In the genomic region with DNA sequence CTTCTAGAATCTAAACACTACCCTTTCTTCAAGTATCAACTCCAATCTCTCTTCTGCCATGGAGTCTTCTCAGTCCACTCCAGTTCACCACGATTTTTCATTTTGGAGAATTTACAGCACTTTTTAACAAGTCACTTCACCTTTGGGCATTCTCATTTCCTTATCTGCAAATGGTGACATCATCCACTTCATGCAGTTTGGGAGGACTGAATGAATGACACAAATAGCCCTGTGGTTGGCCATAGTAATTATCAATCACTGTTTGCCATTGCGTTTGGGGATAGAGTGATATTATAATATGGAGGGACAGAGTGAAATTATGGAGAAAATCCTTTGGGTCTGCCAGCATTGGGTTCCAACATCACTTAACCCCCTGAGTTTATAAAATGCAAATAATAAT, we compare ENCODE assay signal across 29 cellular contexts. TPM values are rescaled to one million over a fixed set of nuclear protein-coding genes. Genes with fewer than 3 reads are reported as not detected.
DNase-seq lines count a peak whose midpoint lies in the region; ATAC-seq, FAIRE-seq and TF ChIP-seq lines count a peak whose summit lies in the region.
"Had no signal": no experiment of that assay in that cellular context is flagged by ENCODE, and none has a peak within 500 bp of the region (broad histone marks: within the 10 kb centered on the region; RNA-seq: fewer than 3 reads in every experiment).

No MANE protein-coding gene starts in this region.

- H3K27ac Mint-ChIP-seq in activated T-cell treated with anti-CD3 and anti-CD28 coated beads, Interleukin-2, amount 50 U/mL, for 72 hours, result no peak overlapping the region
- H3K27ac Mint-ChIP-seq: activated CD4-positive, alpha-beta T cell treated with anti-CD3 and anti-CD28 coated beads, Interleukin-2, amount 10 ng/mL, durations not matched to agents 24 days and 14 days; H9; natural killer cell had no signal

- FAIRE-seq in HepG2 (lab: Jason Lieb, UNC), result no peak
- FAIRE-seq: TTC549 had no signal

- 0 out of 2 replicates have a peak overlapping the region, but pooled peaks have one; percentile 12 for H3K4me2 ChIP-seq in HepG2 (ENCODE audit: low read depth, low read length)
- H3K4me2 ChIP-seq: A549, smooth muscle cell had no signal

- H3K4me1 ChIP-seq in HepG2 (ENCODE audit: insufficient read depth, low read length) (peaks cover 23% of the 10 kb centered on the region), right lobe of liver (no peaks in the 10 kb centered on the region)
- H3K4me1 ChIP-seq: prostate gland had no signal

- no peaks in the 10 kb centered on the region for H3K27me3 Mint-ChIP-seq in activated T-cell treated with anti-CD3 and anti-CD28 coated beads, Interleukin-2, amount 50 U/mL, for 72 hours (ENCODE audit: low read depth)

- no peak overlapping the region for H3K9ac ChIP-seq in HepG2 (ENCODE audit: insufficient read depth, low read depth, low read length)

- POLR2A ChIA-PET in HepG2 (lab: Yijun Ruan, JAX), result interaction anchor here (1.7 to 3.1 kb wide), 2 partner anchors 14 to 59 kb away, joined by 3 to 10 read pairs; no protein-coding TSS in a partner anchor

- H3K9me3 ChIP-seq in HepG2 (ENCODE audit: low read length) (no peaks in the 10 kb centered on the region), right lobe of liver (no peaks in the 10 kb centered on the region)
- H3K9me3 ChIP-seq: A549, prostate gland had no signal

- in situ Hi-C loops in HepG2 (cut with HindIII; ENCODE audit: extremely low pct_ligation_motif_present, low pct_unique_long_range_greater_than_20kb), result no loop called here

- H3K4me1 Mint-ChIP-seq in activated T-cell treated with anti-CD3 and anti-CD28 coated beads, Interleukin-2, amount 50 U/mL, for 72 hours (ENCODE audit: low read depth), result no peaks in the 10 kb centered on the region
- H3K4me1 Mint-ChIP-seq: H9, natural killer cell had no signal

- H3K27me3 ChIP-seq in HepG2 (ENCODE audit: control insufficient read depth in 1 of 2, insufficient read depth in 2 of 2, low read length in 2 of 2) (no peaks in the 10 kb centered on the region), right lobe of liver (no peaks in the 10 kb centered on the region)

- no peak for DNase-seq in HepG2 (ENCODE audit: low spot score)
- no peak for DNase-seq in right lobe of liver
- peak; percentile 7 for DNase-seq in SW480 (ENCODE audit: low spot score)
- peak; percentile 26 for DNase-seq in kidney tubule cell (ENCODE audit: low spot score)
- no peak for DNase-seq in omental fat pad (ENCODE audit: low spot score)
- no peak for DNase-seq in activated T-cell treated with anti-CD3 and anti-CD28 coated beads, Interleukin-2, amount 50 U/mL, for 72 hours
- no peak for DNase-seq in sciatic nerve (ENCODE audit: low spot score)
- DNase-seq in T-helper 1 cell, result no peak
- DNase-seq: activated CD4-positive, alpha-beta T cell treated with anti-CD3 and anti-CD28 coated beads, Interleukin-2, amount 10 ng/mL, durations not matched to agents 24 days and 14 days; activated CD8-positive, alpha-beta memory T cell treated with anti-CD3 and anti-CD28 coated beads, Interleukin-2, amount 50 U/mL, for 4 hours; activated gamma-delta T cell treated with Interleukin-2 at 50 U/mL for 16 hours; DMS 273 treated with DMSO at 0.1 percent for 48 hours; H9; hippocampal formation; islet precursor cell; Kasumi-1; mesendoderm; natural killer cell; NCI-H1417; NCI-H2171 treated with DMSO at 0.1 percent for 48 hours; NCI-H748 treated with DMSO at 0.1 percent for 48 hours; RPMI8226 had no signal

- CTCF ChIA-PET in HepG2 (lab: Yijun Ruan, JAX; ENCODE audit: low intra/inter-chr PET ratio, low total read pairs), result no interaction called here

- no peak overlapping the region for H3K4me3 Mint-ChIP-seq in activated T-cell treated with anti-CD3 and anti-CD28 coated beads, Interleukin-2, amount 50 U/mL, for 72 hours
- H3K4me3 Mint-ChIP-seq: activated CD4-positive, alpha-beta T cell treated with anti-CD3 and anti-CD28 coated beads, Interleukin-2, amount 10 ng/mL, durations not matched to agents 24 days and 14 days; CD14-positive monocyte; H9; natural killer cell had no signal

- H3K36me3 Mint-ChIP-seq in activated T-cell treated with anti-CD3 and anti-CD28 coated beads, Interleukin-2, amount 50 U/mL, for 72 hours (ENCODE audit: insufficient read depth in 2 of 2), result no peaks in the 10 kb centered on the region
- H3K36me3 Mint-ChIP-seq: CD14-positive monocyte, natural killer cell had no signal

- TF ChIP-seq CTCF in HepG2 (CRISPR knock-in tag; IDR thresholded peaks at IDR 0.05) (no peak), right lobe of liver (IDR thresholded peaks at IDR 0.05) (no peak), omental fat pad (IDR thresholded peaks at IDR 0.05) (no peak)

- TF ChIP-seq POLR2A in HepG2 (IDR thresholded peaks at IDR 0.05; ENCODE audit: insufficient read depth in 1 of 2, low read depth in 2 of 2, low read length in 2 of 2) (no peak), right lobe of liver (IDR thresholded peaks at IDR 0.05) (no peak)

- H3K4me3 ChIP-seq in HepG2 (replicated peaks in 1 of 3; ENCODE audit: insufficient read depth in 1 of 3, low read depth in 2 of 3, low read length in 3 of 3) (no peak overlapping the region), right lobe of liver (no peak overlapping the region)
- H3K4me3 ChIP-seq: A549, prostate gland, smooth muscle cell had no signal

- H3K79me2 ChIP-seq in HepG2 (ENCODE audit: insufficient read depth, low read length), result no peaks in the 10 kb centered on the region

- no peaks in the 10 kb centered on the region for H3K9me3 Mint-ChIP-seq in activated T-cell treated with anti-CD3 and anti-CD28 coated beads, Interleukin-2, amount 50 U/mL, for 72 hours
- H3K9me3 Mint-ChIP-seq: activated CD4-positive, alpha-beta T cell treated with anti-CD3 and anti-CD28 coated beads, Interleukin-2, amount 10 ng/mL, durations not matched to agents 24 days and 14 days; H9; natural killer cell had no signal

- no peak for TF ChIP-seq EP300 in HepG2 (IDR thresholded peaks at IDR 0.05; ENCODE audit: low read depth in 2 of 2, low read length in 2 of 2)
- TF ChIP-seq EP300 in HepG2 (CRISPR knock-in tag; IDR thresholded peaks at IDR 0.05; ENCODE audit: borderline replicate concordance), result no peak

- ATAC-seq in HepG2 (no peak), right lobe of liver (no peak), omental fat pad (ENCODE audit: low FRiP score) (no peak), sciatic nerve (no peak)
- ATAC-seq in activated T-cell treated with anti-CD3 and anti-CD28 coated beads, Interleukin-2, amount 50 U/mL, for 72 hours (replicated peaks in 1 of 2), result no peak
- ATAC-seq: A549, natural killer cell, SK-N-SH treated with all-trans-retinoic acid at 6 μM for 48 hours had no signal

- H3K27ac ChIP-seq in HepG2 (ENCODE audit: extremely low read length, insufficient read depth, low read length) (peak overlapping the region; percentile 83), right lobe of liver (no peak overlapping the region)
- H3K27ac ChIP-seq: A549, prostate gland had no signal

- no TSS peak for BruUV-seq in HepG2 (replicated peaks; lab: Mats Ljungman, UMichigan)

- H4K20me1 ChIP-seq in HepG2 (ENCODE audit: insufficient read depth, low read length), result no peaks in the 10 kb centered on the region

- no peak overlapping the region for H2AFZ ChIP-seq in HepG2 (ENCODE audit: low read length)

- intact Hi-C loops in HepG2 (cut with micrococcal nuclease; ENCODE audit: unreplicated experiment), result no loop called here
- intact Hi-C loops in right lobe of liver (cut with DNase I), result no loop called here
- intact Hi-C loops in sciatic nerve (cut with DNase I), result no loop called here

- H3K36me3 ChIP-seq in HepG2 (replicated peaks in 1 of 2; ENCODE audit: control insufficient read depth in 1 of 2, insufficient read depth in 2 of 2, low read length in 2 of 2) (no peaks in the 10 kb centered on the region), right lobe of liver (no peaks in the 10 kb centered on the region)
- H3K36me3 ChIP-seq: prostate gland had no signal

- 81% methylated on average over 2 of the region's 2 CpGs for WGBS in HepG2 (ENCODE audit: low lambda C conversion rate)
- 74% methylated on average over 2 of the region's 2 CpGs for WGBS in right lobe of liver (ENCODE audit: insufficient coverage, low coverage, low lambda C conversion rate, missing lambda C conversion rate)

- no peak for TF ChIP-seq RAD21 in HepG2 (CRISPR knock-in tag; IDR thresholded peaks at IDR 0.05)

RNA-seq across cellular contexts. Expression of a gene that starts 38.0 kb away (rescaled TPM):
- total RNA-seq in HepG2 (2016; rRNA removed; fragmentation: Illumina TruSeq; extraction: Trizol), result 226 and 431 TPM in 2 replicates
- total RNA-seq in HepG2 (2016; cell fraction: cytosol; rRNA removed; fragmentation: Illumina TruSeq; extraction: Trizol; ENCODE audit: low read depth), result 208 and 219 TPM in 2 replicates
- total RNA-seq in HepG2 (2016; cell fraction: insoluble cytoplasmic fraction; rRNA removed; fragmentation: Illumina TruSeq; extraction: Trizol), result 231 and 434 TPM in 2 replicates
- 245 and 253 TPM in 2 replicates for total RNA-seq in HepG2 (2016; cell fraction: membrane; rRNA removed; fragmentation: Illumina TruSeq; extraction: Trizol)
- 420 and 443 TPM in 2 replicates for total RNA-seq in HepG2 (2016; cell fraction: nucleus; rRNA removed; fragmentation: Illumina TruSeq; extraction: Trizol)
- 1,198 and 1,359 TPM in 2 replicates for polyA plus RNA-seq in HepG2 (2011; rRNA removed)
- 1,424 and 1,669 TPM in 2 replicates for polyA plus RNA-seq in HepG2 (2011; cell fraction: cytosol; rRNA removed)
- 327 and 438 TPM in 2 replicates for polyA plus RNA-seq in HepG2 (2011; cell fraction: nucleus; rRNA removed)
- polyA plus RNA-seq in HepG2 (2012), result 451 and 486 TPM in 2 replicates
- 115 and 136 TPM in 2 replicates for polyA plus RNA-seq in HepG2 (2016; cell fraction: cytosol; fragmentation: Illumina TruSeq; extraction: Trizol; ENCODE audit: low read depth)
- 218 and 233 TPM in 2 replicates for polyA plus RNA-seq in HepG2 (2016; cell fraction: insoluble cytoplasmic fraction; fragmentation: Illumina TruSeq; extraction: Trizol; ENCODE audit: low read depth)
- 148 and 158 TPM in 2 replicates for polyA plus RNA-seq in HepG2 (2016; cell fraction: membrane; fragmentation: Illumina TruSeq; extraction: Trizol; ENCODE audit: low read depth)
- polyA plus RNA-seq in HepG2 (2016; cell fraction: nucleus; fragmentation: Illumina TruSeq; extraction: Trizol; ENCODE audit: insufficient read depth, low read depth), result 564 and 601 TPM in 2 replicates
- polyA minus RNA-seq in HepG2 (2011; rRNA and poly(A)+ RNA removed; ENCODE audit: low replicate concordance), result 1,057 and 2,299 TPM in 2 replicates
- polyA minus RNA-seq in HepG2 (2011; cell fraction: cytosol; rRNA and poly(A)+ RNA removed), result 560 and 611 TPM in 2 replicates
- polyA minus RNA-seq in HepG2 (2011; cell fraction: nucleus; rRNA and poly(A)+ RNA removed), result 379 and 448 TPM in 2 replicates
- total RNA-seq in right lobe of liver, result 10 to 100 TPM in 5 of 6 experiments, 1 to 10 TPM in 1; 7.9 to 63.0 (median 47.5) TPM
- 1,000 to 10,000 TPM in 1 of 4 donors, 100 to 1,000 TPM in 3; 273 to 1,679 (median 590) TPM for total RNA-seq in omental fat pad
- under 1 TPM in 1 of 2 donors, not detected in 1; 0.23 TPM for total RNA-seq in activated T-cell treated with anti-CD3 and anti-CD28 coated beads, Interleukin-2, amount 50 U/mL, for 72 hours
- 149 TPM for total RNA-seq in sciatic nerve
- total RNA-seq: natural killer cell had no signal
- polyA plus RNA-seq: CD14-positive monocyte had no signal

RNA-seq across cellular contexts. Expression of a gene that starts 59.0 kb away (rescaled TPM):
- total RNA-seq in HepG2 (2016; rRNA removed; fragmentation: Illumina TruSeq; extraction: Trizol), result 0.77 and 0.95 TPM in 2 replicates
- total RNA-seq in HepG2 (2016; cell fraction: cytosol; rRNA removed; fragmentation: Illumina TruSeq; extraction: Trizol; ENCODE audit: low read depth), result 0.91 TPM in 1 of 2 replicates, not detected in the other
- 0.34 and 1.4 TPM in 2 replicates for total RNA-seq in HepG2 (2016; cell fraction: insoluble cytoplasmic fraction; rRNA removed; fragmentation: Illumina TruSeq; extraction: Trizol)
- 0.59 and 0.62 TPM in 2 replicates for total RNA-seq in HepG2 (2016; cell fraction: membrane; rRNA removed; fragmentation: Illumina TruSeq; extraction: Trizol)
- total RNA-seq in HepG2 (2016; cell fraction: nucleus; rRNA removed; fragmentation: Illumina TruSeq; extraction: Trizol), result 0.75 and 1.1 TPM in 2 replicates
- 0.63 and 0.89 TPM in 2 replicates for polyA plus RNA-seq in HepG2 (2011; rRNA removed)
- polyA plus RNA-seq in HepG2 (2011; cell fraction: cytosol; rRNA removed), result 0.90 and 1.1 TPM in 2 replicates
- 0.66 TPM in 1 of 2 replicates, not detected in the other for polyA plus RNA-seq in HepG2 (2011; cell fraction: nucleus; rRNA removed)
- 0.47 and 0.86 TPM in 2 replicates for polyA plus RNA-seq in HepG2 (2012)
- polyA plus RNA-seq in HepG2 (2016; cell fraction: cytosol; fragmentation: Illumina TruSeq; extraction: Trizol; ENCODE audit: low read depth), result 0.21 and 0.29 TPM in 2 replicates
- polyA plus RNA-seq in HepG2 (2016; cell fraction: insoluble cytoplasmic fraction; fragmentation: Illumina TruSeq; extraction: Trizol; ENCODE audit: low read depth), result 0.45 and 0.89 TPM in 2 replicates
- 0.15 and 0.21 TPM in 2 replicates for polyA plus RNA-seq in HepG2 (2016; cell fraction: membrane; fragmentation: Illumina TruSeq; extraction: Trizol; ENCODE audit: low read depth)
- polyA plus RNA-seq in HepG2 (2016; cell fraction: nucleus; fragmentation: Illumina TruSeq; extraction: Trizol; ENCODE audit: insufficient read depth, low read depth), result 0.72 and 1.8 TPM in 2 replicates
- polyA minus RNA-seq in HepG2 (2011; rRNA and poly(A)+ RNA removed; ENCODE audit: low replicate concordance), result 0.36 TPM in 1 of 2 replicates, not detected in the other
- polyA minus RNA-seq in HepG2 (2011; cell fraction: cytosol; rRNA and poly(A)+ RNA removed), result 1.3 TPM in 1 of 2 replicates, not detected in the other
- polyA minus RNA-seq in HepG2 (2011; cell fraction: nucleus; rRNA and poly(A)+ RNA removed), result 1.0 and 1.6 TPM in 2 replicates
- 100 to 1,000 TPM; 210 to 473 (median 316) TPM for total RNA-seq in right lobe of liver
- under 1 TPM in 2 of 4 donors, not detected in 2; 0.24 to 0.65 TPM for total RNA-seq in omental fat pad
- not detected for total RNA-seq in activated T-cell treated with anti-CD3 and anti-CD28 coated beads, Interleukin-2, amount 50 U/mL, for 72 hours
- not detected for total RNA-seq in sciatic nerve
- total RNA-seq: activated CD4-positive, alpha-beta T cell treated with anti-CD3 and anti-CD28 coated beads, Interleukin-2, amount 10 ng/mL, durations not matched to agents 24 days and 14 days; H9; natural killer cell; prostate gland; smooth muscle cell; temporal lobe had no signal

Comparison
In these comparisons a context has a peak if more than half of its experiments do, and no peak if none do; other contexts are left out.
1. RNA of a gene that starts 59.0 kb away (total RNA-seq): 210 to 473 TPM in right lobe of liver; 0.34 to 1.4 TPM in HepG2, not detected in sciatic nerve (single experiment), 0.24 to 0.65 TPM in omental fat pad and not detected in activated T-cell treated with anti-CD3 and anti-CD28 coated beads, Interleukin-2, amount 50 U/mL, for 72 hours; every median in the first group is over 10 times any median in the second.
2. DNase-seq: peak in SW480 (single experiment) and kidney tubule cell (single experiment); none in HepG2 (single experiment), right lobe of liver (0 of 3), omental fat pad (single experiment), activated T-cell treated with anti-CD3 and anti-CD28 coated beads, Interleukin-2, amount 50 U/mL, for 72 hours (0 of 2), sciatic nerve (single experiment) and T-helper 1 cell (0 of 5).
3. RNA of a gene that starts 38.0 kb away (total RNA-seq): 273 to 1,679 TPM in omental fat pad, 208 to 443 TPM in HepG2, 149 TPM in sciatic nerve (single experiment) and 7.9 to 63.0 TPM in right lobe of liver; 0.23 TPM in activated T-cell treated with anti-CD3 and anti-CD28 coated beads, Interleukin-2, amount 50 U/mL, for 72 hours; every median in the first group is over 4 times any median in the second.